ENCODE assay signal across 10 cellular contexts in the genomic region with DNA sequence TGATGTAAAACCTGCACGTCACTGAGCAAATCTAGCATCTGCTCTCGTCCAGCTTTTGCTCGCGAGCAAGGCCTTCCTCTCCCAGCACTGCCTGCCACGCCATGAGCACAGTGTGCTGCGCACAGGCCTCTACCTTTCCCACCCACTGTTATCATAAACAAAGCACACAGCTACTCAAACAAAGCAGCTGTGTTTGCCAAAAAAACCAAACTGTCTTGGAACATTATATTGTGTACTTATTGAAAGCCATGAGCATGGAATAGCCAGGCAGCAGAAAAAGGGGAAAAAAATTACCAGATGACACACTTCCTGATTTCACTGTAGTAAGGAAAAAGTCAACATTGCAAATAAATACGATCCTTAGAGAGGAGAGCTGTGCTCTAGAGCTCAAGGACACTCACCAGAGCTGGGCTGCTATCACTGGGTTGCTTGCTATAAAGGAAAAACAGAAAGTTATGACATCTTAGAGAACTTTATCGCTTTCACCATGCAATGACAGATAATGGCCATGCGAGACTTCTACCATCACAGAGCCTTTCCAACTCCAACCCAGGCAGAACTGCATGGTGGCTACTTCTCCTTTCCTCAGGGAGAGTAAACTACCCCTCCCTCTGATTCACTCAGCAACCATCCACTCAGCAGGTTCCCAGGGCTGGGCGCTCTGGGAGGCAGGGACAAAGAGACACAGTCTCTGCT.
DNase-seq lines count a peak whose midpoint lies in the region; ATAC-seq and TF ChIP-seq lines count a peak whose summit lies in the region.
"Had no signal": no experiment of that assay in that cellular context is flagged by ENCODE, and none has a peak within 500 bp of the region (broad histone marks: within the 10 kb centered on the region; RNA-seq: fewer than 3 reads in every experiment).

No MANE protein-coding gene starts in this region.

- H2AFZ ChIP-seq in PC-3 (ENCODE audit: low read length): no peak overlapping the region

- peak overlapping the region; percentile 88 for H3K9ac ChIP-seq in PC-3 (ENCODE audit: low read length)

- H3K4me2 ChIP-seq in PC-3 (ENCODE audit: low read length): peak overlapping the region; percentile 80

- H3K4me1 ChIP-seq in PC-3 (ENCODE audit: insufficient read depth, low read length): peaks cover 60% of the 10 kb centered on the region
- H3K4me1 ChIP-seq in thyroid gland: peaks cover 52 to 69% of the 10 kb centered on the region in 2 donors

- H3K36me3 ChIP-seq in PC-3 (ENCODE audit: low read depth, low read length): peaks cover 7% of the 10 kb centered on the region; the same call in 1 of the 2 replicates
- H3K36me3 ChIP-seq in thyroid gland: no peaks in the 10 kb centered on the region

- H3K4me3 ChIP-seq in PC-3 (ENCODE audit: low read length): peak overlapping the region; percentile 51
- no peak overlapping the region for H3K4me3 ChIP-seq in thyroid gland (replicated peaks in 1 of 3)

- intact Hi-C loops in PC-3 (cut with micrococcal nuclease): loop anchor here (1.0 to 10.0 kb wide), 4 partner anchors 46 to 134 kb away; partner anchors contain the start of gene TMEM245
- intact Hi-C loops in thyroid gland (cut with DNase I): no loop called here

- no peaks in the 10 kb centered on the region for H3K9me2 ChIP-seq in PC-3 (replicated peaks; ENCODE audit: low read length)

- H3K27ac ChIP-seq in PC-3 (ENCODE audit: low read length): peak overlapping the region; percentile 100
- H3K27ac ChIP-seq in thyroid gland: peak overlapping the region; percentile 76 to 90 (median 86)

- ATAC-seq in PC-3 (peak; percentile 75), HG03196 (IDR thresholded peaks at IDR 0.05; ENCODE audit: unreplicated experiment) (no peak), GM19467 (IDR thresholded peaks at IDR 0.05; ENCODE audit: unreplicated experiment) (no peak)

- CTCF ChIA-PET in PC-3 (lab: Charles Lee): interaction anchor here (0.9 to 1.2 kb wide), 3 partner anchors 65 to 68 kb away, joined by 3 read pairs; no protein-coding TSS in a partner anchor

- peaks cover 20% of the 10 kb centered on the region for H3F3A ChIP-seq in PC-3 (ENCODE audit: low read length, unreplicated experiment)

- POLR2A ChIA-PET in PC-3 (lab: Charles Lee; ENCODE audit: unreplicated experiment): interaction anchor here (0.5 to 1.1 kb wide), 5 partner anchors 65 to 284 kb away, joined by 3 to 5 read pairs (median 3); no protein-coding TSS in a partner anchor

- peak; percentile 78 for DNase-seq in M059J (ENCODE audit: low read depth)
- DNase-seq in PC-3: peak; percentile 94
- DNase-seq in glomerular visceral epithelial cell (ENCODE audit: extremely low spot score): peak; percentile 15
- DNase-seq in thyroid gland: peak; percentile 63 to 76
- no peak for DNase-seq in amygdala (lab: John Stamatoyannopoulos, UW)
- DNase-seq: activated effector memory CD4-positive, alpha-beta T cell treated with anti-CD3 and anti-CD28 coated beads, Interleukin-2, amount 50 U/mL, for 16 hours; MM.1S; naive B cell had no signal

- 42 to 46% methylated on average over 10 of the region's 10 CpGs for WGBS in thyroid gland, 2 donors

- TSS peak; percentile 43 for BruUV-seq in PC-3 (replicated peaks; lab: Mats Ljungman, UMichigan)

- H3K9me3 ChIP-seq in PC-3 (ENCODE audit: low read length): no peaks in the 10 kb centered on the region
- H3K9me3 ChIP-seq in thyroid gland: no peaks in the 10 kb centered on the region

- H3K27me3 ChIP-seq in PC-3 (ENCODE audit: low read length): no peaks in the 10 kb centered on the region
- H3K27me3 ChIP-seq in thyroid gland: no peaks in the 10 kb centered on the region

- no peaks in the 10 kb centered on the region for H4K20me1 ChIP-seq in PC-3 (ENCODE audit: low read length)

- 0 out of 2 replicates have a peak, but pooled peaks cover 3% of the 10 kb centered on the region for H3K79me2 ChIP-seq in PC-3 (ENCODE audit: low read length)

- TF ChIP-seq POLR2A in thyroid gland (IDR thresholded peaks at IDR 0.05): peak in 1 of 2 donors; percentile 38

- TF ChIP-seq CTCF in PC-3 (conservative IDR thresholded peaks at IDR 0.05; ENCODE audit: low read depth, low read length): no peak
- no peak for TF ChIP-seq CTCF in thyroid gland (IDR thresholded peaks at IDR 0.05)

Comparison
In these comparisons a context has a peak if more than half of its experiments do, and no peak if none do; other contexts are left out.
1. DNase-seq: peak in M059J (single experiment), PC-3 (single experiment), glomerular visceral epithelial cell (single experiment) and thyroid gland (2 of 2); none in amygdala (0 of 56).